In genomic region chrX:37685452-37686347, GRCh38 we compare ENCODE assay signal across 8 cellular contexts. TPM values are rescaled to one million over a fixed set of nuclear protein-coding genes. Genes with fewer than 3 reads are reported as not detected.
DNase-seq lines count a peak whose midpoint lies in the region; ATAC-seq, FAIRE-seq and TF ChIP-seq lines count a peak whose summit lies in the region.

TSS of gene XK (plus strand) at chrX:37685791. CDS start at chrX:37685962, 171 bp downstream.

- H3K9me3 ChIP-seq in A549 (no peaks in the 10 kb centered on the region), OCI-LY3 (ENCODE audit: insufficient read depth, low read length) (no peaks in the 10 kb centered on the region)

- intact Hi-C loops in activated naive CD4-positive, alpha-beta T cell treated with anti-CD3 and anti-CD28 coated beads for 36 hours (cut with micrococcal nuclease), result no loop called here
- intact Hi-C loops in head of caudate nucleus (cut with DNase I), result no loop called here

- H3K27ac Mint-ChIP-seq in activated naive CD4-positive, alpha-beta T cell treated with anti-CD3 and anti-CD28 coated beads for 36 hours, result no peak within 1 kb of the TSS

- H3K27me3 Mint-ChIP-seq in activated naive CD4-positive, alpha-beta T cell treated with anti-CD3 and anti-CD28 coated beads for 36 hours (ENCODE audit: low read depth), result no peaks in the 10 kb centered on the region

- peak; percentile 50 for TF ChIP-seq POLR2A in A549 (IDR thresholded peaks at IDR 0.05; ENCODE audit: low read length)

- H3K4me3 Mint-ChIP-seq in activated naive CD4-positive, alpha-beta T cell treated with anti-CD3 and anti-CD28 coated beads for 36 hours, result peak within 1 kb of the TSS; percentile 57

- no peak for TF ChIP-seq RAD21 in A549 (conservative IDR thresholded peaks at IDR 0.05 in 1 of 2, IDR thresholded peaks at IDR 0.05 in 1 of 2)

- no peaks in the 10 kb centered on the region for H4K20me1 ChIP-seq in OCI-LY3 (ENCODE audit: insufficient read depth, low read length)

- H3K27ac ChIP-seq in A549, result peak within 1 kb of the TSS; percentile 67 to 84
- H3K27ac ChIP-seq in OCI-LY3 (ENCODE audit: low read length), result peak within 1 kb of the TSS; percentile 58
- H3K27ac ChIP-seq in urinary bladder (ENCODE audit: low read depth), result no peak within 1 kb of the TSS

- H3K4me1 ChIP-seq in A549 (peaks cover 6% of the 10 kb centered on the region), OCI-LY3 (ENCODE audit: low read length) (peaks cover 15% of the 10 kb centered on the region), urinary bladder (ENCODE audit: insufficient read depth) (no peaks in the 10 kb centered on the region)

- H2AFZ ChIP-seq in OCI-LY3 (ENCODE audit: low read depth, low read length), result peak within 1 kb of the TSS; percentile 93

- H3K4me3 ChIP-seq in A549 (peak within 1 kb of the TSS; percentile 54), OCI-LY3 (ENCODE audit: low read length) (peak within 1 kb of the TSS; percentile 95), urinary bladder (ENCODE audit: low read depth, low read length) (peak within 1 kb of the TSS; percentile 48)

- no peaks in the 10 kb centered on the region for H3K4me1 Mint-ChIP-seq in activated naive CD4-positive, alpha-beta T cell treated with anti-CD3 and anti-CD28 coated beads for 36 hours (ENCODE audit: low read depth)

- peak; percentile 91 to 93 for ATAC-seq in A549
- ATAC-seq in GM18511 (IDR thresholded peaks at IDR 0.05; ENCODE audit: unreplicated experiment), result peak; percentile 72
- peak; percentile 54 for ATAC-seq in HG03457 (IDR thresholded peaks at IDR 0.05; ENCODE audit: unreplicated experiment)

- WGBS in A549 (ENCODE audit: missing lambda C conversion rate), result 17% methylated on average over 13 of the region's 96 CpGs
- 3% methylated on average over 95 of the region's 96 CpGs for WGBS in urinary bladder

- H3K9ac ChIP-seq in OCI-LY3 (ENCODE audit: low read length), result peak within 1 kb of the TSS; percentile 69

- TF ChIP-seq EP300 in A549 (IDR thresholded peaks at IDR 0.05), result no peak

- H3K27me3 ChIP-seq in OCI-LY3 (ENCODE audit: low read depth, low read length), result no peaks in the 10 kb centered on the region

- H3K36me3 ChIP-seq in OCI-LY3 (replicated peaks; ENCODE audit: low read depth, low read length) (no peaks in the 10 kb centered on the region), urinary bladder (ENCODE audit: insufficient read depth) (no peaks in the 10 kb centered on the region)

- FAIRE-seq in A549 (lab: Jason Lieb, UNC), result no peak

- POLR2A ChIA-PET in A549 (lab: Yijun Ruan, JAX), result no interaction called here

- TF ChIP-seq CTCF in A549 (IDR thresholded peaks at IDR 0.05), result no peak
- TF ChIP-seq CTCF in OCI-LY3 (IDR thresholded peaks at IDR 0.05; ENCODE audit: low read depth, low read length), result no peak

- H3K9me3 Mint-ChIP-seq in activated naive CD4-positive, alpha-beta T cell treated with anti-CD3 and anti-CD28 coated beads for 36 hours, result no peaks in the 10 kb centered on the region

- no peaks in the 10 kb centered on the region for H3K36me3 Mint-ChIP-seq in activated naive CD4-positive, alpha-beta T cell treated with anti-CD3 and anti-CD28 coated beads for 36 hours (ENCODE audit: low read depth)

- H3K4me2 ChIP-seq in A549 (peak within 1 kb of the TSS; percentile 79), OCI-LY3 (ENCODE audit: low read length) (peak within 1 kb of the TSS; percentile 99)

- DNase-seq in A549 (ENCODE audit: low read depth in 1 of 2, low spot score in 1 of 2), result peak; percentile 2 to 76
- DNase-seq in activated naive CD4-positive, alpha-beta T cell treated with anti-CD3 and anti-CD28 coated beads for 36 hours, result peak; percentile 58
- peak; percentile 26 to 78 (median 58) for DNase-seq in head of caudate nucleus
- peak; percentile 6 for DNase-seq in occipital lobe (lab: John Stamatoyannopoulos, UW)

- CTCF ChIA-PET in A549 (lab: Yijun Ruan, JAX), result interaction anchor here (0.7 to 1.1 kb wide), 2 partner anchors 60 kb away, joined by 3 to 4 read pairs; no protein-coding TSS in a partner anchor
- CTCF ChIA-PET in activated naive CD4-positive, alpha-beta T cell treated with anti-CD3 and anti-CD28 coated beads for 36 hours (lab: Charles Lee), result no interaction called here

- H3K79me2 ChIP-seq in OCI-LY3 (ENCODE audit: low read length), result no peaks in the 10 kb centered on the region

TF ChIP-seq in A549, 52 proteins besides CTCF, POLR2A, EP300 and RAD21:
- TF ChIP-seq NFE2L2 (conservative IDR thresholded peaks at IDR 0.05; ENCODE audit: low read length) (no peak), KDM5A (IDR thresholded peaks at IDR 0.05) (no peak), MAX (IDR thresholded peaks at IDR 0.05) (peak; percentile 82), ZFP36 (IDR thresholded peaks at IDR 0.05; ENCODE audit: borderline replicate concordance, partially characterized antibody) (no peak), E2F6 (IDR thresholded peaks at IDR 0.05; ENCODE audit: borderline replicate concordance, low read depth) (peak; percentile 86), TP53 (CRISPR knock-in tag; IDR thresholded peaks at IDR 0.05) (no peak), MYC (IDR thresholded peaks at IDR 0.05; ENCODE audit: borderline replicate concordance, low read length) (no peak), FOSL2 (IDR thresholded peaks at IDR 0.05) (no peak), FOSL2 (CRISPR knock-in tag; IDR thresholded peaks at IDR 0.05) (no peak), SMC3 (IDR thresholded peaks at IDR 0.05) (no peak), RFX5 (IDR thresholded peaks at IDR 0.05) (no peak), REST (IDR thresholded peaks at IDR 0.05) (no peak), JUN (IDR thresholded peaks at IDR 0.05) (0 out of 5 replicates have a peak, but pooled peaks of 1 of the 2 experiments have one; percentile 27), MAFK (IDR thresholded peaks at IDR 0.05; ENCODE audit: partially characterized antibody) (peak; percentile 61), RCOR1 (IDR thresholded peaks at IDR 0.05; ENCODE audit: low read depth, low read length) (no peak), ZNF302 (CRISPR knock-in tag; IDR thresholded peaks at IDR 0.05) (no peak), TFCP2L1 (CRISPR knock-in tag; IDR thresholded peaks at IDR 0.05) (no peak)
TF ChIP-seq in A549: peak in this region for 4.

RNA-seq across cellular contexts. Expression of gene XK, which starts in this region (rescaled TPM):
- 1.1 and 1.2 TPM in 2 replicates for polyA plus RNA-seq in A549 (2011; rRNA removed)
- 0.25 and 0.30 TPM in 2 replicates for polyA plus RNA-seq in A549 (2012; cell fraction: cytosol; rRNA removed)
- 0.17 and 0.21 TPM in 2 replicates for polyA plus RNA-seq in A549 (2012; cell fraction: nucleus; rRNA removed)
- polyA plus RNA-seq in A549 (2017; fragmentation: RNase III; extraction: RNeasy Plus Mini Kit Qiagen cat#74134 plus additional on column Dnase treatment), result 0.32 to 0.47 TPM (median 0.34 TPM) in 3 replicates
- 0.78 and 1.3 TPM in 2 replicates for polyA minus RNA-seq in A549 (2011; rRNA and poly(A)+ RNA removed)
- not detected for total RNA-seq in activated naive CD4-positive, alpha-beta T cell treated with anti-CD3 and anti-CD28 coated beads for 36 hours
- total RNA-seq in occipital lobe, result 3.3 TPM
- total RNA-seq in urinary bladder, result 4.2 TPM
- polyA plus RNA-seq in urinary bladder, result 2.1 TPM

Comparison
In these comparisons a context has a peak if more than half of its experiments do, and no peak if none do; other contexts are left out.
1. Peak in DNase-seq in activated naive CD4-positive, alpha-beta T cell treated with anti-CD3 and anti-CD28 coated beads for 36 hours; RNA of the gene not detected or under 1 TPM.
2. DNase-seq: peak in every context shown above with its lines; median percentile 58 in activated naive CD4-positive, alpha-beta T cell treated with anti-CD3 and anti-CD28 coated beads for 36 hours; 58 in head of caudate nucleus; 39 in A549; 6 in occipital lobe.